Comparison of ENCODE assay signal across 13 cellular contexts in the genomic region with DNA sequence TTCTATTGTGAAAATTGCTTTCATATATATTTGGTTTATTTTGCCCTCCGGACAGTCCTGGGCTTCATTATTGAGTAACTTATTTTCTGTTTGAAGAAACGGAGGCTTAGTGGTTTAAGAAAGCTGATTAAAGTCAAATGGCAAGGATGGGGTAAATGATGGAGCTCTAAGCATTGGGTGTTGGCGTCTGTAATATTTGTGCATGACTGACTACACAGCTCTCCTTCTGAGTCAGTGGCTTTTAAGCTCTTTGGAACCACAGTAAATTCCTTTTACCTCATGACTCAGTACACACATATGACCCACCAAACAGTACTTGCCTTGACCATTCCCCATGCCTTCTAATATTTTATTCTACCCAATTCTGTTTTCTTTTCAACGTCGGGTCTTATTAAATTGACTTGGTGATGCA. TPM values are rescaled to one million over a fixed set of nuclear protein-coding genes. Genes with fewer than 3 reads are reported as not detected.
DNase-seq lines count a peak whose midpoint lies in the region; ATAC-seq and TF ChIP-seq lines count a peak whose summit lies in the region.
"Had no signal": no experiment of that assay in that cellular context is flagged by ENCODE, and none has a peak within 500 bp of the region (broad histone marks: within the 10 kb centered on the region; RNA-seq: fewer than 3 reads in every experiment).

No MANE protein-coding gene starts in this region.

- H3K27me3 ChIP-seq in thyroid gland = no peaks in the 10 kb centered on the region
- peaks cover 0 to 7% (median 0%) of the 10 kb centered on the region in 9 donors for H3K27me3 ChIP-seq in heart left ventricle

- TF ChIP-seq CTCF in HFF-Myc (IDR thresholded peaks at IDR 0.05; ENCODE audit: low read depth, low read length, missing control alignments) = no peak
- no peak for TF ChIP-seq CTCF in thyroid gland (IDR thresholded peaks at IDR 0.05)
- no peak for TF ChIP-seq CTCF in heart left ventricle (IDR thresholded peaks at IDR 0.05)

- 41% methylated on average over 5 of the region's 5 CpGs for WGBS in thyroid gland, 2 donors
- 88 to 93% (median 92%) methylated on average over 5 of the region's 5 CpGs for WGBS in heart left ventricle, 4 donors

- peak; percentile 90 for DNase-seq in HFF-Myc (ENCODE audit: extremely low read depth, low read depth)
- peak; percentile 96 for DNase-seq in SW480 (ENCODE audit: low spot score)
- DNase-seq in fibroblast of peridontal ligament (ENCODE audit: extremely low read depth) = peak; percentile 87
- DNase-seq in thyroid gland = peak in 1 of 2 donors; percentile 21
- DNase-seq in SIG-M5 (lab: John Stamatoyannopoulos, UW) = no peak
- no peak for DNase-seq in heart left ventricle
- DNase-seq: caudate nucleus, NCI-H1048, NCI-H774, T-helper 9 cell, upper lobe of right lung had no signal

- H3K36me3 ChIP-seq in thyroid gland (no peaks in the 10 kb centered on the region), heart left ventricle (no peaks in the 10 kb centered on the region)
- H3K36me3 ChIP-seq: upper lobe of right lung had no signal

- no peak for ATAC-seq in HG02571 (IDR thresholded peaks at IDR 0.05; ENCODE audit: unreplicated experiment)
- ATAC-seq in heart left ventricle = no peak
- ATAC-seq in GM18867 (IDR thresholded peaks at IDR 0.05; ENCODE audit: unreplicated experiment) = no peak
- ATAC-seq: upper lobe of right lung had no signal

- TF ChIP-seq POLR2A in thyroid gland (IDR thresholded peaks at IDR 0.05) (no peak), heart left ventricle (IDR thresholded peaks at IDR 0.05) (no peak)

- no peaks in the 10 kb centered on the region for H3K9me3 ChIP-seq in thyroid gland
- no peaks in the 10 kb centered on the region for H3K9me3 ChIP-seq in heart left ventricle
- H3K9me3 ChIP-seq: upper lobe of right lung had no signal

- H3K4me1 ChIP-seq in thyroid gland (peaks cover 24 to 26% of the 10 kb centered on the region in 2 donors), heart left ventricle (no peaks in the 10 kb centered on the region)
- H3K4me1 ChIP-seq: upper lobe of right lung had no signal

- intact Hi-C loops in thyroid gland (cut with DNase I) (no loop called here), heart left ventricle (cut with DNase I) (loop anchor here in 3 of 10 donors (5.0 to 10.0 kb wide), 3 partner anchors 109 to 116 kb away; no protein-coding TSS in a partner anchor)

- H3K4me3 ChIP-seq in HFF-Myc (replicated peaks; ENCODE audit: low read depth, low read length) (no peak overlapping the region), thyroid gland (replicated peaks in 1 of 3) (no peak overlapping the region), heart left ventricle (no peak overlapping the region)
- H3K4me3 ChIP-seq: upper lobe of right lung had no signal

- H3K27ac ChIP-seq in thyroid gland = peak overlapping the region; percentile 72 to 83 (median 78)
- no peak overlapping the region for H3K27ac ChIP-seq in heart left ventricle
- H3K27ac ChIP-seq: upper lobe of right lung had no signal

RNA-seq across cellular contexts. Expression of a gene that starts 21.0 kb away (rescaled TPM):
- total RNA-seq in thyroid gland (1 to 10 TPM in 3 of 4 donors, under 1 TPM in 1; 0.27 to 7.4 (median 4.3) TPM), heart left ventricle (under 1 TPM in 7 of 9 donors, not detected in 2; 0.02 to 0.71 (median 0.12) TPM)
- polyA plus RNA-seq in heart left ventricle = under 1 TPM; 0.01 to 0.04 TPM
- total RNA-seq: upper lobe of right lung had no signal

Comparison
In these comparisons a context has a peak if more than half of its experiments do, and no peak if none do; other contexts are left out.
1. DNase-seq: peak in HFF-Myc (single experiment), SW480 (single experiment) and fibroblast of peridontal ligament (single experiment); none in SIG-M5 (single experiment) and heart left ventricle (0 of 5).
2. H3K27ac ChIP-seq: peak in thyroid gland (3 of 3); none in heart left ventricle (0 of 12).